18 cellular contexts compared by ENCODE assay signal in genomic region chr12:46560078-46560477, GRCh38.
DNase-seq lines count a peak whose midpoint lies in the region; ATAC-seq, FAIRE-seq and TF ChIP-seq lines count a peak whose summit lies in the region.
"Had no signal": no experiment of that assay in that cellular context is flagged by ENCODE, and none has a peak within 500 bp of the region (broad histone marks: within the 10 kb centered on the region; RNA-seq: fewer than 3 reads in every experiment).

No MANE protein-coding gene starts in this region.

- H3K9ac ChIP-seq in IMR-90 (ENCODE audit: low read depth, low read length) (no peak overlapping the region), keratinocyte (ENCODE audit: control insufficient read depth, extremely low read depth, insufficient read depth, low read length) (peak overlapping the region; percentile 77)

- H2BK5ac ChIP-seq in IMR-90 (ENCODE audit: low read depth, low read length, poor library complexity, severe bottlenecking) = peak overlapping the region; percentile 35

- CTCF ChIA-PET in IMR-90 (lab: Yijun Ruan, JAX) = no interaction called here

- H3K36me3 ChIP-seq in IMR-90 (ENCODE audit: control insufficient read depth, insufficient read depth, low read length) (no peaks in the 10 kb centered on the region), keratinocyte (ENCODE audit: control insufficient read depth in 2 of 2, extremely low read depth in 1 of 2, insufficient read depth in 2 of 2, low read length in 2 of 2) (no peaks in the 10 kb centered on the region)
- H3K36me3 ChIP-seq: adrenal gland, BE2C, lower lobe of right lung, neutrophil had no signal

- H3K4me2 ChIP-seq in IMR-90 (ENCODE audit: low read depth, low read length) (no peak overlapping the region), keratinocyte (ENCODE audit: control insufficient read depth, extremely low read depth, insufficient read depth, low read depth, low read length) (peak overlapping the region; percentile 82)

- FAIRE-seq in TTC549 (lab: Jason Lieb, UNC) (peak; percentile 69), keratinocyte (lab: Jason Lieb, UNC) (peak; percentile 13)
- FAIRE-seq: GM18507 had no signal

- peak overlapping the region; percentile 14; the same call in 1 of the 2 replicates for H4K5ac ChIP-seq in IMR-90 (ENCODE audit: low read depth, low read length)

- H3K9me3 Mint-ChIP-seq in CD14-positive monocyte = peaks cover 0 to 3% (median 0%) of the 10 kb centered on the region in 7 donors

- TF ChIP-seq CTCF in IMR-90 (conservative IDR thresholded peaks at IDR 0.05; ENCODE audit: low read depth, low read length) (no peak), keratinocyte (optimal IDR thresholded peaks at IDR 0.05 in 1 of 3, IDR thresholded peaks at IDR 0.05 in 1 of 3, conservative IDR thresholded peaks at IDR 0.05 in 1 of 3; ENCODE audit: extremely low read depth in 1 of 3, insufficient read depth in 2 of 3, low read length in 3 of 3) (no peak), CD14-positive monocyte (IDR thresholded peaks at IDR 0.05) (no peak)

- peak overlapping the region; percentile 97 for H2BK120ac ChIP-seq in IMR-90 (ENCODE audit: low read depth, low read length)

- in situ Hi-C loops in IMR-90 (cut with MboI; ENCODE audit: low sequenced_read_pairs) = no loop called here

- peak overlapping the region; percentile 62 for H2AK5ac ChIP-seq in IMR-90 (ENCODE audit: low read depth, low read length)

- H3K27ac ChIP-seq in IMR-90 (ENCODE audit: insufficient read depth, low read length) (no peak overlapping the region), keratinocyte (ENCODE audit: control insufficient read depth, insufficient read depth, low read length) (peak overlapping the region; percentile 99), skin epidermis (peak overlapping the region in 19 of 21 experiments; percentile 14 to 84 (median 69))
- H3K27ac ChIP-seq: adrenal gland, lower lobe of right lung, neutrophil had no signal

- no peaks in the 10 kb centered on the region for H3K36me3 Mint-ChIP-seq in CD14-positive monocyte

- H3K4me1 ChIP-seq in IMR-90 (ENCODE audit: control insufficient read depth, insufficient read depth, low read length) (peaks cover 9% of the 10 kb centered on the region), keratinocyte (ENCODE audit: control insufficient read depth, extremely low read depth, insufficient read depth, low read length) (peaks cover 78% of the 10 kb centered on the region)
- H3K4me1 ChIP-seq: BE2C had no signal

- H3K4me3 ChIP-seq in IMR-90 (ENCODE audit: insufficient read depth, low read depth, low read length) (no peak overlapping the region), keratinocyte (ENCODE audit: control insufficient read depth in 2 of 3, extremely low read depth in 1 of 3, insufficient read depth in 2 of 3, low read depth in 1 of 3, low read length in 3 of 3) (no peak overlapping the region), skin epidermis (no peak overlapping the region)
- H3K4me3 ChIP-seq: adrenal gland, lower lobe of right lung had no signal

- H2AFZ ChIP-seq in IMR-90 (replicated peaks; ENCODE audit: low read length, poor library complexity) (peak overlapping the region; percentile 46), keratinocyte (ENCODE audit: control insufficient read depth, low read length) (peak overlapping the region; percentile 22)

- H3K23ac ChIP-seq in IMR-90 (ENCODE audit: low read depth, low read length) = peak overlapping the region; percentile 81

- peak overlapping the region; percentile 92; the same call in 1 of the 3 replicates for H2BK15ac ChIP-seq in IMR-90 (ENCODE audit: low read depth, low read length)

- H3K27ac Mint-ChIP-seq in CD14-positive monocyte = no peak overlapping the region
- H3K27ac Mint-ChIP-seq: activated CD8-positive, alpha-beta T cell treated with anti-CD3 and anti-CD28 coated beads for 36 hours; activated T-cell treated with anti-CD3 and anti-CD28 coated beads, Interleukin-2, amount 50 U/mL, for 72 hours; stimulated activated naive CD8-positive, alpha-beta T cell treated with anti-CD3 and anti-CD28 coated beads, Interleukin-15, amount 100 ng/mL, for 72 hours had no signal

- DNase-seq in IMR-90 = no peak
- no peak for DNase-seq in keratinocyte (ENCODE audit: low read depth, low spot score)
- DNase-seq in CD14-positive monocyte (ENCODE audit: low spot score) = no peak
- no peak for DNase-seq in SIG-M5 (lab: John Stamatoyannopoulos, UW)
- DNase-seq in posterior vena cava (ENCODE audit: low spot score) = no peak
- DNase-seq: activated CD8-positive, alpha-beta T cell treated with anti-CD3 and anti-CD28 coated beads for 36 hours; activated T-cell treated with anti-CD3 and anti-CD28 coated beads, Interleukin-2, amount 50 U/mL, for 72 hours; adrenal gland; BE2C; cerebellar nuclear complex; lower lobe of right lung; NCI-H1105 treated with DMSO at 0.1 percent for 48 hours; stimulated activated CD4-positive, alpha-beta T cell treated with anti-CD3 and anti-CD28 coated beads, Interleukin-12 subunit alpha, Interleukin-12 subunit beta, amount 100 ng/mL, for 4 hours; stimulated activated naive CD8-positive, alpha-beta T cell treated with anti-CD3 and anti-CD28 coated beads, Interleukin-15, amount 100 ng/mL, for 72 hours had no signal

- H4K8ac ChIP-seq in IMR-90 (ENCODE audit: low read depth in 2 of 2, low read length in 2 of 2) = peak overlapping the region in 1 of 2 experiments; percentile 71; a peak in 2 of 4 replicates

- H3K14ac ChIP-seq in IMR-90 (replicated peaks; ENCODE audit: low read depth, low read length) = peak overlapping the region; percentile 81

- H3K56ac ChIP-seq in IMR-90 (ENCODE audit: extremely low read depth, insufficient read depth, low read length) = no peak overlapping the region

- peak overlapping the region; percentile 30 for H4K91ac ChIP-seq in IMR-90 (ENCODE audit: insufficient read depth, low read depth, low read length)

- no TSS peak for BruUV-seq in IMR-90 (replicated peaks; lab: Mats Ljungman, UMichigan)

- intact Hi-C loops in IMR-90 (cut with micrococcal nuclease) = no loop called here
- intact Hi-C loops in CD14-positive monocyte (cut with micrococcal nuclease) = no loop called here
- intact Hi-C loops in posterior vena cava (cut with DNase I) = loop anchor here in 1 of 2 donors (10.0 kb wide), 1 partner anchor 55 kb away; no protein-coding TSS in a partner anchor

- no peak for TF ChIP-seq RAD21 in IMR-90 (IDR thresholded peaks at IDR 0.05; ENCODE audit: low read length)

- no peak overlapping the region for H2AK9ac ChIP-seq in IMR-90 (replicated peaks; ENCODE audit: low read depth, low read length, poor library complexity)

- dilution Hi-C loops in IMR-90 (cut with HindIII; ENCODE audit: low sequenced_read_pairs, unreplicated experiment) = no loop called here
- dilution Hi-C loops in keratinocyte (cut with MboI; ENCODE audit: extremely low pct_ligation_motif_present, low sequenced_read_pairs) = no loop called here

- H3K4ac ChIP-seq in IMR-90 (ENCODE audit: low read depth, low read length) = peak overlapping the region; percentile 85

- H3K79me2 ChIP-seq in keratinocyte (ENCODE audit: control insufficient read depth, insufficient read depth, low read length) = no peaks in the 10 kb centered on the region

- no peak for TF ChIP-seq POLR2A in IMR-90 (IDR thresholded peaks at IDR 0.05; ENCODE audit: low read depth, low read length)

- H2BK20ac ChIP-seq in IMR-90 (ENCODE audit: low read depth, low read length) = peak overlapping the region; percentile 96

- no peaks in the 10 kb centered on the region for H4K20me1 ChIP-seq in IMR-90 (ENCODE audit: insufficient read depth, low read length)
- no peaks in the 10 kb centered on the region for H4K20me1 ChIP-seq in keratinocyte (ENCODE audit: control insufficient read depth, extremely low read depth, insufficient read depth, low read length)

- H3K4me1 Mint-ChIP-seq in CD14-positive monocyte = peaks cover 18% of the 10 kb centered on the region

- H3K9me3 ChIP-seq in IMR-90 (ENCODE audit: control insufficient read depth, insufficient read depth, low read length) (peaks cover 2% of the 10 kb centered on the region; the same call in 1 of the 2 replicates), keratinocyte (ENCODE audit: control insufficient read depth, low read depth, low read length) (no peaks in the 10 kb centered on the region)
- H3K9me3 ChIP-seq: adrenal gland, BE2C, neutrophil had no signal

- ATAC-seq in IMR-90 (ENCODE audit: low read depth) = no peak
- ATAC-seq: activated CD8-positive, alpha-beta T cell treated with anti-CD3 and anti-CD28 coated beads for 36 hours; activated T-cell treated with anti-CD3 and anti-CD28 coated beads, Interleukin-2, amount 50 U/mL, for 72 hours; lower lobe of right lung; stimulated activated naive CD8-positive, alpha-beta T cell treated with anti-CD3 and anti-CD28 coated beads, Interleukin-15, amount 100 ng/mL, for 72 hours had no signal

- peaks cover 0 to 18% of the 10 kb centered on the region in 2 experiments; a peak in 2 of 4 replicates for H3K79me1 ChIP-seq in IMR-90 (ENCODE audit: low read depth in 1 of 2, low read length in 2 of 2)

- H3K27me3 ChIP-seq in IMR-90 (ENCODE audit: control insufficient read depth, insufficient read depth, low read length) (no peaks in the 10 kb centered on the region), keratinocyte (ENCODE audit: control insufficient read depth, extremely low read depth, insufficient read depth, low read length) (no peaks in the 10 kb centered on the region)
- H3K27me3 ChIP-seq: adrenal gland, BE2C, neutrophil had no signal

- H3K9me1 ChIP-seq in IMR-90 (ENCODE audit: insufficient read depth, low read length) (peaks cover 2% of the 10 kb centered on the region), keratinocyte (ENCODE audit: control insufficient read depth, extremely low read depth, insufficient read depth, low read length) (no peaks in the 10 kb centered on the region)

- H3K27me3 Mint-ChIP-seq in CD14-positive monocyte (ENCODE audit: low read depth in 3 of 3) = no peaks in the 10 kb centered on the region
- H3K27me3 Mint-ChIP-seq: activated CD8-positive, alpha-beta T cell treated with anti-CD3 and anti-CD28 coated beads for 36 hours; stimulated activated naive CD8-positive, alpha-beta T cell treated with anti-CD3 and anti-CD28 coated beads, Interleukin-15, amount 100 ng/mL, for 72 hours had no signal

- WGBS in IMR-90 (ENCODE audit: extremely low coverage in 2 of 2, insufficient read length in 1 of 2), 2 experiments = no CpG with 5 or more reads among the region's 2 CpGs

- no peak overlapping the region for H3K4me3 Mint-ChIP-seq in CD14-positive monocyte
- H3K4me3 Mint-ChIP-seq: activated CD8-positive, alpha-beta T cell treated with anti-CD3 and anti-CD28 coated beads for 36 hours; activated T-cell treated with anti-CD3 and anti-CD28 coated beads, Interleukin-2, amount 50 U/mL, for 72 hours; stimulated activated naive CD8-positive, alpha-beta T cell treated with anti-CD3 and anti-CD28 coated beads, Interleukin-15, amount 100 ng/mL, for 72 hours had no signal

- peak overlapping the region; percentile 37; the same call in 1 of the 2 replicates for H3K18ac ChIP-seq in IMR-90 (ENCODE audit: low read depth, low read length)

- POLR2A ChIA-PET in IMR-90 (lab: Charles Lee; ENCODE audit: unreplicated experiment) = no interaction called here
